8 cellular contexts compared by ENCODE assay signal in the genomic region with DNA sequence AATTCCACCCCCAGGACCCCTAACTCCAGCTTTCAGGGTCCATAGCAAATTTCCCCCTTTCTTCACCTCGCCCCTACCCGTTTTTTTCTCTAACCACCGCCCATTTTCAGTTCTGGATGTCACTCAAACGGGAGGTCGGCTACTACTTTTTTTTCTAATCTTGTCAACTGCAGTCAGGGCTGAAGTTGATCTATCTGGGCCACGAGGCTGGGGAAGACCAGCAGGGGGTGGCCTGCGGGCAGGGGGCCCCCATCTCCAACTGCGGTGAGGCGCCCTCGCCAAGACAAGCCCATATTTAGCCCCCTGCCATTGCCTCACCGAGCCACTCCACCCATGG. TPM values are rescaled to one million over a fixed set of nuclear protein-coding genes. Genes with fewer than 3 reads are reported as not detected.
DNase-seq lines count a peak whose midpoint lies in the region; ATAC-seq and TF ChIP-seq lines count a peak whose summit lies in the region.

No MANE protein-coding gene starts in this region.

- DNase-seq in Caco-2 (no peak), MCF 10A (ENCODE audit: unreplicated experiment) (no peak), AG20443 (ENCODE audit: low spot score) (no peak), Ammon's horn (ENCODE audit: low spot score) (no peak), NCI-H748 treated with DMSO at 0.1 percent for 48 hours (lab: John Stamatoyannopoulos, UW) (no peak)

- no TSS peak for BruUV-seq in Caco-2 (replicated peaks; lab: Mats Ljungman, UMichigan)
- no TSS peak for BruUV-seq in MCF 10A (replicated peaks; lab: Mats Ljungman, UMichigan)

- H3K27ac Mint-ChIP-seq in Caco-2 (ENCODE audit: unreplicated experiment) (no peak overlapping the region), MCF 10A (ENCODE audit: low read depth, unreplicated experiment) (peak overlapping the region; percentile 68)

- POLR2A ChIA-PET in Caco-2 (lab: Charles Lee): no interaction called here
- POLR2A ChIA-PET in MCF 10A (lab: Yijun Ruan, JAX): interaction anchor here (0.7 to 1.0 kb wide), 2 partner anchors 10 to 564 kb away, joined by 3 read pairs; a partner anchor contains a TSS

- H3K4me3 ChIP-seq in Caco-2 (ENCODE audit: low read depth, low read length) (peak overlapping the region; percentile 53), mucosa of rectum (ENCODE audit: low read length in 2 of 2) (peak overlapping the region; percentile 72 to 74)

- intact Hi-C loops in Caco-2 (cut with micrococcal nuclease; ENCODE audit: unreplicated experiment): loop anchor here (2.0 to 5.0 kb wide), 3 partner anchors 37 to 455 kb away; no protein-coding TSS in a partner anchor
- intact Hi-C loops in MCF 10A (cut with micrococcal nuclease): loop anchor here (1.0 to 5.0 kb wide), 3 partner anchors 100 to 328 kb away; no protein-coding TSS in a partner anchor

- H3K27me3 Mint-ChIP-seq in Caco-2 (ENCODE audit: insufficient read depth, unreplicated experiment) (peaks cover 23% of the 10 kb centered on the region), MCF 10A (ENCODE audit: insufficient read depth, unreplicated experiment) (no peaks in the 10 kb centered on the region)

- 0 out of 2 replicates have a peak, but pooled peaks cover 2% of the 10 kb centered on the region for H3K27me3 ChIP-seq in Caco-2 (replicated peaks; ENCODE audit: control insufficient read depth, insufficient read depth, low read length)
- peaks cover 4 to 5% of the 10 kb centered on the region in 2 donors for H3K27me3 ChIP-seq in mucosa of rectum (ENCODE audit: control insufficient read depth in 2 of 2, insufficient read depth in 2 of 2, low read length in 2 of 2)

- H3K9me3 ChIP-seq in Caco-2: no peaks in the 10 kb centered on the region
- H3K9me3 ChIP-seq in mucosa of rectum (ENCODE audit: control insufficient read depth in 2 of 2, low read length in 2 of 2): no peaks in the 10 kb centered on the region

- H3K4me3 Mint-ChIP-seq in Caco-2 (ENCODE audit: unreplicated experiment) (peak overlapping the region; percentile 83), MCF 10A (ENCODE audit: unreplicated experiment) (peak overlapping the region; percentile 85)

- TF ChIP-seq CTCF in Caco-2 (IDR thresholded peaks at IDR 0.05; ENCODE audit: insufficient read depth in 1 of 2, low read depth in 1 of 2, low read length in 1 of 2, severe bottlenecking in 1 of 2, unreplicated experiment in 1 of 2): no peak
- TF ChIP-seq CTCF in MCF 10A (IDR thresholded peaks at IDR 0.05; ENCODE audit: unreplicated experiment): no peak

- 0 out of 2 replicates have a peak, but pooled peaks cover 4% of the 10 kb centered on the region for H3K4me1 ChIP-seq in Caco-2
- H3K4me1 ChIP-seq in mucosa of rectum (ENCODE audit: control insufficient read depth in 2 of 2, insufficient read depth in 2 of 2, low read length in 2 of 2): peaks cover 5 to 7% of the 10 kb centered on the region in 2 donors

- H3K9ac ChIP-seq in mucosa of rectum (ENCODE audit: low read depth in 1 of 2, low read length in 2 of 2): peak overlapping the region; percentile 52 to 80

- H3K27ac ChIP-seq in mucosa of rectum (ENCODE audit: low read depth in 2 of 2, low read length in 2 of 2): peak overlapping the region; percentile 6 to 64

- ATAC-seq in GM19467 (IDR thresholded peaks at IDR 0.05; ENCODE audit: unreplicated experiment) (peak; percentile 22), HG03521 (IDR thresholded peaks at IDR 0.05; ENCODE audit: unreplicated experiment) (peak; percentile 14)

- peaks cover 5% of the 10 kb centered on the region for H3K4me1 Mint-ChIP-seq in Caco-2 (ENCODE audit: low read depth, unreplicated experiment)
- H3K4me1 Mint-ChIP-seq in MCF 10A (ENCODE audit: insufficient read depth, unreplicated experiment): peaks cover 15% of the 10 kb centered on the region

- H3K9me3 Mint-ChIP-seq in Caco-2 (ENCODE audit: unreplicated experiment) (no peaks in the 10 kb centered on the region), MCF 10A (ENCODE audit: unreplicated experiment) (no peaks in the 10 kb centered on the region)

- no peaks in the 10 kb centered on the region for H3K36me3 Mint-ChIP-seq in Caco-2 (ENCODE audit: insufficient read depth, unreplicated experiment)
- H3K36me3 Mint-ChIP-seq in MCF 10A (ENCODE audit: insufficient read depth, unreplicated experiment): no peaks in the 10 kb centered on the region

- CTCF ChIA-PET in Caco-2 (lab: Charles Lee) (interaction anchor here (0.8 to 1.0 kb wide), 2 partner anchors 185 to 196 kb away, joined by 3 to 4 read pairs; no protein-coding TSS in a partner anchor), MCF 10A (lab: Yijun Ruan, JAX) (interaction anchor here (0.7 to 3.2 kb wide), 10 partner anchors 10 to 552 kb away, joined by 3 to 18 read pairs (median 3); no protein-coding TSS in a partner anchor)

- H3K36me3 ChIP-seq in Caco-2 (ENCODE audit: control insufficient read depth, insufficient read depth, low read length) (no peaks in the 10 kb centered on the region), mucosa of rectum (ENCODE audit: control insufficient read depth in 2 of 2, insufficient read depth in 2 of 2, low read length in 2 of 2) (no peaks in the 10 kb centered on the region)

RNA-seq across cellular contexts. Expression of a gene that starts 0.7 kb away (rescaled TPM):
- total RNA-seq in Caco-2 (2022) (3.6 and 3.9 TPM in 2 replicates), MCF 10A (2022) (8.9 and 9.8 TPM in 2 replicates)

RNA-seq across cellular contexts. Expression of a gene that starts 53.2 kb away (rescaled TPM):
- 55.8 and 63.6 TPM in 2 replicates for total RNA-seq in Caco-2 (2022)
- 28.8 and 37.6 TPM in 2 replicates for total RNA-seq in MCF 10A (2022)
